Comparison of ENCODE assay signal across 12 cellular contexts in genomic region chr15:83285284-83285978, GRCh38. TPM values are rescaled to one million over a fixed set of nuclear protein-coding genes. Genes with fewer than 3 reads are reported as not detected.
A peak's percentile ranks its signal among the peaks of the same experiment; 100 is the strongest.
DNase-seq lines count a peak whose midpoint lies in the region; ATAC-seq and TF ChIP-seq lines count a peak whose summit lies in the region.
"Had no signal": no experiment of that assay in that cellular context is flagged by ENCODE, and none has a peak within 500 bp of the region (broad histone marks: within the 10 kb centered on the region; RNA-seq: fewer than 3 reads in every experiment).

No MANE protein-coding gene starts in this region.

- peaks cover 0 to 20% (median 10%) of the 10 kb centered on the region in 7 donors for H3K4me1 Mint-ChIP-seq in naive thymus-derived CD4-positive, alpha-beta T cell

- H3K9me2 ChIP-seq in PC-3 (replicated peaks; ENCODE audit: low read length) = no peaks in the 10 kb centered on the region

- BruUV-seq in PC-3 (replicated peaks; lab: Mats Ljungman, UMichigan) = no TSS peak

- H3K9me3 ChIP-seq in PC-3 (ENCODE audit: low read length) (no peaks in the 10 kb centered on the region), esophagus (ENCODE audit: control insufficient read depth in 2 of 2, insufficient read depth in 1 of 2, low read depth in 1 of 2, low read length in 1 of 2) (peaks cover 0 to 3% of the 10 kb centered on the region in 2 donors), sigmoid colon (no peaks in the 10 kb centered on the region)
- H3K9me3 ChIP-seq in naive thymus-derived CD4-positive, alpha-beta T cell (ENCODE audit: control insufficient read depth in 2 of 3, low read length in 3 of 3) = no peaks in the 10 kb centered on the region
- H3K9me3 ChIP-seq: thoracic aorta had no signal

- no peak for TF ChIP-seq EP300 in sigmoid colon (IDR thresholded peaks at IDR 0.05)

- DNase-seq in PC-3 = no peak
- DNase-seq in naive thymus-derived CD4-positive, alpha-beta T cell = no peak
- no peak for DNase-seq in activated CD4-positive, alpha-beta T cell treated with anti-CD3 and anti-CD28 coated beads for 4 hours
- no peak for DNase-seq in stimulated activated CD4-positive, alpha-beta T cell treated with anti-CD3 and anti-CD28 coated beads, Interleukin-4, amount 100 ng/mL, for 24 hours
- DNase-seq in sigmoid colon = no peak
- DNase-seq: NCI-H345, T-helper 2 cell had no signal

- H3K4me3 ChIP-seq in ACC112 (ENCODE audit: low read depth, low read length) = no peak overlapping the region
- H3K4me3 ChIP-seq in PC-3 (ENCODE audit: low read length) = no peak overlapping the region
- H3K4me3 ChIP-seq in esophagus (ENCODE audit: low read depth in 1 of 2, low read length in 2 of 2) = peak overlapping the region in 1 of 2 donors; percentile 49
- H3K4me3 ChIP-seq in naive thymus-derived CD4-positive, alpha-beta T cell (ENCODE audit: low read length) = no peak overlapping the region
- H3K4me3 ChIP-seq in sigmoid colon = no peak overlapping the region
- H3K4me3 ChIP-seq: thoracic aorta had no signal

- peaks cover 52 to 75% (median 71%) of the 10 kb centered on the region in 5 donors for H3K27me3 Mint-ChIP-seq in naive thymus-derived CD4-positive, alpha-beta T cell

- H3K36me3 ChIP-seq in ACC112 (ENCODE audit: insufficient read depth, low read length) (no peaks in the 10 kb centered on the region), PC-3 (ENCODE audit: low read depth, low read length) (no peaks in the 10 kb centered on the region), esophagus (ENCODE audit: control insufficient read depth in 2 of 2, insufficient read depth in 2 of 2, low read length in 1 of 2) (no peaks in the 10 kb centered on the region), sigmoid colon (no peaks in the 10 kb centered on the region)
- H3K36me3 ChIP-seq in naive thymus-derived CD4-positive, alpha-beta T cell (ENCODE audit: control insufficient read depth in 2 of 3, insufficient read depth in 3 of 3, low read length in 3 of 3) = no peaks in the 10 kb centered on the region
- H3K36me3 ChIP-seq: thoracic aorta had no signal

- peak overlapping the region in 8 of 10 donors; percentile 19 to 66 (median 50) for H3K4me3 Mint-ChIP-seq in naive thymus-derived CD4-positive, alpha-beta T cell

- H3K79me2 ChIP-seq in ACC112 (ENCODE audit: control insufficient read depth, insufficient read depth, low read length, unreplicated experiment) (no peaks in the 10 kb centered on the region), PC-3 (ENCODE audit: low read length) (peaks cover 52% of the 10 kb centered on the region)

- no peak for ATAC-seq in PC-3
- no peak for ATAC-seq in naive thymus-derived CD4-positive, alpha-beta T cell
- no peak for ATAC-seq in esophagus mucosa

- POLR2A ChIA-PET in PC-3 (lab: Charles Lee; ENCODE audit: unreplicated experiment) = interaction anchor here (0.6 to 0.7 kb wide), 2 partner anchors 79 to 97 kb away, joined by 3 to 15 read pairs; no protein-coding TSS in a partner anchor
- POLR2A ChIA-PET in naive thymus-derived CD4-positive, alpha-beta T cell (lab: Charles Lee) = no interaction called here

- peaks cover 9% of the 10 kb centered on the region for H3F3A ChIP-seq in PC-3 (ENCODE audit: low read length, unreplicated experiment)

- H3K36me3 Mint-ChIP-seq in naive thymus-derived CD4-positive, alpha-beta T cell = peaks cover 0 to 5% (median 0%) of the 10 kb centered on the region in 5 donors

- H3K27me3 ChIP-seq in ACC112 (ENCODE audit: insufficient read depth, low read length) (peaks cover 47% of the 10 kb centered on the region), PC-3 (ENCODE audit: low read length) (no peaks in the 10 kb centered on the region), esophagus (ENCODE audit: control insufficient read depth in 1 of 2, insufficient read depth in 2 of 2, low read length in 2 of 2) (no peaks in the 10 kb centered on the region), sigmoid colon (peaks cover 17 to 52% (median 43%) of the 10 kb centered on the region in 3 donors)
- H3K27me3 ChIP-seq in naive thymus-derived CD4-positive, alpha-beta T cell (ENCODE audit: control insufficient read depth in 2 of 2, insufficient read depth in 2 of 2, low read length in 2 of 2) = peaks cover 3 to 7% of the 10 kb centered on the region in 2 donors

- TF ChIP-seq POLR2A in sigmoid colon (IDR thresholded peaks at IDR 0.05) = no peak

- H2AFZ ChIP-seq in ACC112 (ENCODE audit: low read length, unreplicated experiment) (no peak overlapping the region), PC-3 (ENCODE audit: low read length) (no peak overlapping the region)

- no peak overlapping the region for H3K27ac Mint-ChIP-seq in naive thymus-derived CD4-positive, alpha-beta T cell

- CTCF ChIA-PET in PC-3 (lab: Charles Lee) = no interaction called here
- CTCF ChIA-PET in naive thymus-derived CD4-positive, alpha-beta T cell (lab: Charles Lee) = no interaction called here

- TF ChIP-seq CTCF in PC-3 (conservative IDR thresholded peaks at IDR 0.05; ENCODE audit: low read depth, low read length) (no peak), sigmoid colon (IDR thresholded peaks at IDR 0.05) (no peak)

- intact Hi-C loops in PC-3 (cut with micrococcal nuclease) (loop anchor here (5.0 kb wide), 1 partner anchor 33 kb away; no protein-coding TSS in a partner anchor), sigmoid colon (cut with DNase I) (no loop called here)
- intact Hi-C loops in naive thymus-derived CD4-positive, alpha-beta T cell (cut with micrococcal nuclease) = no loop called here

- H3K4me1 ChIP-seq in ACC112 (ENCODE audit: control insufficient read depth, insufficient read depth, low read length, unreplicated experiment) (peaks cover 41% of the 10 kb centered on the region), PC-3 (ENCODE audit: insufficient read depth, low read length) (peaks cover 68% of the 10 kb centered on the region), esophagus (ENCODE audit: control insufficient read depth in 2 of 2, insufficient read depth in 2 of 2, low read length in 1 of 2) (peaks cover 3 to 12% of the 10 kb centered on the region in 2 donors), sigmoid colon (peaks cover 0 to 19% (median 16%) of the 10 kb centered on the region in 4 donors)
- H3K4me1 ChIP-seq in naive thymus-derived CD4-positive, alpha-beta T cell (ENCODE audit: control insufficient read depth in 2 of 2, insufficient read depth in 2 of 2, low read length in 2 of 2) = no peaks in the 10 kb centered on the region

- WGBS in esophagus, 2 donors = 42 to 44% methylated on average over 18 to 19 of the region's 19 CpGs
- 49 to 59% methylated on average over 19 of the region's 19 CpGs for WGBS in sigmoid colon, 2 donors

- H3K27ac ChIP-seq in ACC112 (ENCODE audit: low read depth, low read length) (peak overlapping the region; percentile 90), PC-3 (ENCODE audit: low read length) (peak overlapping the region; percentile 94), esophagus (ENCODE audit: low read depth in 2 of 2, low read length in 1 of 2) (peak overlapping the region; percentile 45 to 50), sigmoid colon (no peak overlapping the region)
- no peak overlapping the region for H3K27ac ChIP-seq in naive thymus-derived CD4-positive, alpha-beta T cell (ENCODE audit: low read depth, low read length)
- H3K27ac ChIP-seq: thoracic aorta had no signal

- H4K20me1 ChIP-seq in PC-3 (ENCODE audit: low read length) = no peaks in the 10 kb centered on the region

- peaks cover 0 to 8% (median 0%) of the 10 kb centered on the region in 11 donors for H3K9me3 Mint-ChIP-seq in naive thymus-derived CD4-positive, alpha-beta T cell

- H3K9ac ChIP-seq in PC-3 (ENCODE audit: low read length) = peak overlapping the region; percentile 44; the same call in 1 of the 2 replicates

- H3K4me2 ChIP-seq in PC-3 (ENCODE audit: low read length) = peak overlapping the region; percentile 80

RNA-seq across cellular contexts. Expression of gene BNC1, which starts 1.0 kb away (rescaled TPM):
- total RNA-seq in PC-3 (2014; rRNA removed) = 0.92 and 2.4 TPM in 2 replicates
- 1 to 10 TPM; 7.1 to 7.6 TPM for polyA plus RNA-seq in esophagus
- total RNA-seq in naive thymus-derived CD4-positive, alpha-beta T cell = not detected
- polyA plus RNA-seq in naive thymus-derived CD4-positive, alpha-beta T cell = not detected
- total RNA-seq in esophagus mucosa = 39.6 TPM
- total RNA-seq in sigmoid colon = under 1 TPM in 3 of 4 donors, not detected in 1; 0.14 to 0.36 (median 0.28) TPM
- under 1 TPM in 2 of 3 donors, not detected in 1; under 0.01 to 0.06 TPM for polyA plus RNA-seq in sigmoid colon
- total RNA-seq: activated CD8-positive, alpha-beta memory T cell treated with anti-CD3 and anti-CD28 coated beads for 36 hours had no signal

Comparison
In these comparisons a context has a peak if more than half of its experiments do, and no peak if none do; other contexts are left out.
1. H3K27ac ChIP-seq: peak in ACC112 (single experiment), PC-3 (single experiment) and esophagus (2 of 2); none in naive thymus-derived CD4-positive, alpha-beta T cell (single experiment) and sigmoid colon (0 of 4).
2. RNA of gene BNC1, which starts 1.0 kb away (total RNA-seq): 39.6 TPM in esophagus mucosa (single experiment); 0.92 to 2.4 TPM in PC-3, 0.14 to 0.36 TPM in sigmoid colon and not detected in naive thymus-derived CD4-positive, alpha-beta T cell; every median in the first group is over 10 times any median in the second.